23 cellular contexts compared by ENCODE assay signal in genomic region chr2:42800461-42800962, GRCh38.
"Had no signal": no experiment of that assay in that cellular context is flagged by ENCODE, and none has a peak within 500 bp of the region (broad histone marks: within the 10 kb centered on the region; RNA-seq: fewer than 3 reads in every experiment).

No MANE protein-coding gene starts in this region.

- H3K36me3 ChIP-seq: WERI-Rb-1 had no signal

- H3K36me3 Mint-ChIP-seq: activated naive CD4-positive, alpha-beta T cell treated with anti-CD3 and anti-CD28 coated beads, Interleukin-2, amount 50 U/mL, for 72 hours had no signal

- ATAC-seq: activated CD4-positive, alpha-beta T cell treated with anti-CD3 and anti-CD28 coated beads for 36 hours; activated CD8-positive, alpha-beta T cell treated with anti-CD3 and anti-CD28 coated beads for 36 hours; activated naive CD4-positive, alpha-beta T cell treated with anti-CD3 and anti-CD28 coated beads, Interleukin-2, amount 50 U/mL, for 72 hours; activated naive CD8-positive, alpha-beta T cell treated with anti-CD3 and anti-CD28 coated beads, Interleukin-2, amount 50 U/mL, for 24 hours had no signal

- H2AFZ ChIP-seq: PC-9 had no signal

- DNase-seq: activated CD4-positive, alpha-beta T cell treated with anti-CD3 and anti-CD28 coated beads for 36 hours; activated CD4-positive, alpha-beta T cell treated with anti-CD3 and anti-CD28 coated beads, Interleukin-2, amount 50 U/mL, for 1 hour; activated CD8-positive, alpha-beta memory T cell treated with anti-CD3 and anti-CD28 coated beads, Interleukin-2, amount 50 U/mL, for 48 hours; activated CD8-positive, alpha-beta T cell treated with anti-CD3 and anti-CD28 coated beads for 36 hours; activated effector memory CD4-positive, alpha-beta T cell treated with anti-CD3 and anti-CD28 coated beads, Interleukin-2, amount 50 U/mL, for 16 hours; activated naive CD4-positive, alpha-beta T cell treated with Interleukin-2 at 50 U/mL for 16 hours; activated naive CD8-positive, alpha-beta T cell treated with anti-CD3 and anti-CD28 coated beads, Interleukin-2, amount 50 U/mL, for 24 hours; activated T-cell treated with anti-CD3 and anti-CD28 coated beads, Interleukin-2, amount 50 U/mL, for 24 hours; amniotic stem cell; Karpas-422; NCI-H1105 treated with DMSO at 0.1 percent for 48 hours; NCI-H1436 treated with DMSO at 0.1 percent for 48 hours; NCI-H187; NCI-H2081; PC-9; SIG-M5; T-helper 1 cell had no signal

- H3K9me3 Mint-ChIP-seq: activated CD8-positive, alpha-beta T cell treated with anti-CD3 and anti-CD28 coated beads for 36 hours; activated naive CD4-positive, alpha-beta T cell treated with anti-CD3 and anti-CD28 coated beads, Interleukin-2, amount 50 U/mL, for 72 hours; activated naive CD8-positive, alpha-beta T cell treated with anti-CD3 and anti-CD28 coated beads, Interleukin-2, amount 50 U/mL, for 24 hours; activated T-cell treated with anti-CD3 and anti-CD28 coated beads, Interleukin-2, amount 50 U/mL, for 24 hours; activated T-helper 1 cell treated with anti-CD3 and anti-CD28 coated beads, Interleukin-12 subunit alpha, Interleukin-12 subunit beta, Interleukin-2, Interleukin-4 antibody, amounts not matched to agents 30 ng/mL and 10 ng/mL and 1 ng/mL, durations not matched to agents 14 hours and 24 hours and 36 hours; central memory CD8-positive, alpha-beta T cell had no signal

- H3K27ac ChIP-seq: PC-9 had no signal

- H3K4me2 ChIP-seq: PC-9 had no signal

- H3K27ac Mint-ChIP-seq: activated CD4-positive, alpha-beta T cell treated with anti-CD3 and anti-CD28 coated beads for 36 hours; activated CD8-positive, alpha-beta T cell treated with anti-CD3 and anti-CD28 coated beads for 36 hours; activated naive CD8-positive, alpha-beta T cell treated with anti-CD3 and anti-CD28 coated beads, Interleukin-2, amount 50 U/mL, for 24 hours; activated T-cell treated with anti-CD3 and anti-CD28 coated beads, Interleukin-2, amount 50 U/mL, for 24 hours; activated T-helper 1 cell treated with anti-CD3 and anti-CD28 coated beads, Interleukin-12 subunit alpha, Interleukin-12 subunit beta, Interleukin-2, Interleukin-4 antibody, amounts not matched to agents 30 ng/mL and 10 ng/mL and 1 ng/mL, durations not matched to agents 14 hours and 24 hours and 36 hours had no signal

- H3K27me3 Mint-ChIP-seq: activated CD8-positive, alpha-beta T cell treated with anti-CD3 and anti-CD28 coated beads for 36 hours; activated naive CD8-positive, alpha-beta T cell treated with anti-CD3 and anti-CD28 coated beads, Interleukin-2, amount 50 U/mL, for 24 hours; activated T-cell treated with anti-CD3 and anti-CD28 coated beads, Interleukin-2, amount 50 U/mL, for 24 hours; brain had no signal

- H3K4me3 Mint-ChIP-seq: activated CD4-positive, alpha-beta T cell treated with anti-CD3 and anti-CD28 coated beads for 36 hours; activated CD8-positive, alpha-beta T cell treated with anti-CD3 and anti-CD28 coated beads for 36 hours; activated naive CD8-positive, alpha-beta T cell treated with anti-CD3 and anti-CD28 coated beads, Interleukin-2, amount 50 U/mL, for 24 hours; activated T-cell treated with anti-CD3 and anti-CD28 coated beads, Interleukin-2, amount 50 U/mL, for 24 hours; activated T-helper 1 cell treated with anti-CD3 and anti-CD28 coated beads, Interleukin-12 subunit alpha, Interleukin-12 subunit beta, Interleukin-2, Interleukin-4 antibody, amounts not matched to agents 30 ng/mL and 10 ng/mL and 1 ng/mL, durations not matched to agents 14 hours and 24 hours and 36 hours; central memory CD8-positive, alpha-beta T cell had no signal

- H3K4me1 Mint-ChIP-seq: central memory CD8-positive, alpha-beta T cell had no signal

- H3K4me3 ChIP-seq: PC-9 had no signal

- FAIRE-seq: astrocyte had no signal
